In the genomic region with DNA sequence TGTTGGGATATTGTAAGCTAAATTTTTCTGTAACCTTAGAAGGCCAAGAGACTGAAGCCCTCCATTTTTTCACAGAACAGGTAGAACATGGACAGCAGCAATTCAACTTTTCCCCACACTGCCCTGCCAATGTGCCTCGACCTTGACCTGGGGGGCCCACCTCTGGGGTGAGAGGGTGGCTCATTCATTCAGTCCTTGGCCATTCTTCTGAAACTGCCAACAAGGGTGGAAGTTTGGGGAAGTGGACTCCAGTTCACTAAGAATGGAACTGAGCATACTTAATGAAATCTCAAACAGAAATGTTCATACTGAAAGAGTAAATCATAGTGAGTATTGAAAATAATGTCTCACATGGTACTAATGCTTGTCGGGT, we compare ENCODE assay signal across 1 cellular context.
TF ChIP-seq lines count a peak whose summit lies in the region.

No MANE protein-coding gene starts in this region.

TF ChIP-seq in HepG2, 621 proteins besides CTCF, POLR2A, EP300 and RAD21 (continued from another document and continues in another):
- TF ChIP-seq, protein P1, sequence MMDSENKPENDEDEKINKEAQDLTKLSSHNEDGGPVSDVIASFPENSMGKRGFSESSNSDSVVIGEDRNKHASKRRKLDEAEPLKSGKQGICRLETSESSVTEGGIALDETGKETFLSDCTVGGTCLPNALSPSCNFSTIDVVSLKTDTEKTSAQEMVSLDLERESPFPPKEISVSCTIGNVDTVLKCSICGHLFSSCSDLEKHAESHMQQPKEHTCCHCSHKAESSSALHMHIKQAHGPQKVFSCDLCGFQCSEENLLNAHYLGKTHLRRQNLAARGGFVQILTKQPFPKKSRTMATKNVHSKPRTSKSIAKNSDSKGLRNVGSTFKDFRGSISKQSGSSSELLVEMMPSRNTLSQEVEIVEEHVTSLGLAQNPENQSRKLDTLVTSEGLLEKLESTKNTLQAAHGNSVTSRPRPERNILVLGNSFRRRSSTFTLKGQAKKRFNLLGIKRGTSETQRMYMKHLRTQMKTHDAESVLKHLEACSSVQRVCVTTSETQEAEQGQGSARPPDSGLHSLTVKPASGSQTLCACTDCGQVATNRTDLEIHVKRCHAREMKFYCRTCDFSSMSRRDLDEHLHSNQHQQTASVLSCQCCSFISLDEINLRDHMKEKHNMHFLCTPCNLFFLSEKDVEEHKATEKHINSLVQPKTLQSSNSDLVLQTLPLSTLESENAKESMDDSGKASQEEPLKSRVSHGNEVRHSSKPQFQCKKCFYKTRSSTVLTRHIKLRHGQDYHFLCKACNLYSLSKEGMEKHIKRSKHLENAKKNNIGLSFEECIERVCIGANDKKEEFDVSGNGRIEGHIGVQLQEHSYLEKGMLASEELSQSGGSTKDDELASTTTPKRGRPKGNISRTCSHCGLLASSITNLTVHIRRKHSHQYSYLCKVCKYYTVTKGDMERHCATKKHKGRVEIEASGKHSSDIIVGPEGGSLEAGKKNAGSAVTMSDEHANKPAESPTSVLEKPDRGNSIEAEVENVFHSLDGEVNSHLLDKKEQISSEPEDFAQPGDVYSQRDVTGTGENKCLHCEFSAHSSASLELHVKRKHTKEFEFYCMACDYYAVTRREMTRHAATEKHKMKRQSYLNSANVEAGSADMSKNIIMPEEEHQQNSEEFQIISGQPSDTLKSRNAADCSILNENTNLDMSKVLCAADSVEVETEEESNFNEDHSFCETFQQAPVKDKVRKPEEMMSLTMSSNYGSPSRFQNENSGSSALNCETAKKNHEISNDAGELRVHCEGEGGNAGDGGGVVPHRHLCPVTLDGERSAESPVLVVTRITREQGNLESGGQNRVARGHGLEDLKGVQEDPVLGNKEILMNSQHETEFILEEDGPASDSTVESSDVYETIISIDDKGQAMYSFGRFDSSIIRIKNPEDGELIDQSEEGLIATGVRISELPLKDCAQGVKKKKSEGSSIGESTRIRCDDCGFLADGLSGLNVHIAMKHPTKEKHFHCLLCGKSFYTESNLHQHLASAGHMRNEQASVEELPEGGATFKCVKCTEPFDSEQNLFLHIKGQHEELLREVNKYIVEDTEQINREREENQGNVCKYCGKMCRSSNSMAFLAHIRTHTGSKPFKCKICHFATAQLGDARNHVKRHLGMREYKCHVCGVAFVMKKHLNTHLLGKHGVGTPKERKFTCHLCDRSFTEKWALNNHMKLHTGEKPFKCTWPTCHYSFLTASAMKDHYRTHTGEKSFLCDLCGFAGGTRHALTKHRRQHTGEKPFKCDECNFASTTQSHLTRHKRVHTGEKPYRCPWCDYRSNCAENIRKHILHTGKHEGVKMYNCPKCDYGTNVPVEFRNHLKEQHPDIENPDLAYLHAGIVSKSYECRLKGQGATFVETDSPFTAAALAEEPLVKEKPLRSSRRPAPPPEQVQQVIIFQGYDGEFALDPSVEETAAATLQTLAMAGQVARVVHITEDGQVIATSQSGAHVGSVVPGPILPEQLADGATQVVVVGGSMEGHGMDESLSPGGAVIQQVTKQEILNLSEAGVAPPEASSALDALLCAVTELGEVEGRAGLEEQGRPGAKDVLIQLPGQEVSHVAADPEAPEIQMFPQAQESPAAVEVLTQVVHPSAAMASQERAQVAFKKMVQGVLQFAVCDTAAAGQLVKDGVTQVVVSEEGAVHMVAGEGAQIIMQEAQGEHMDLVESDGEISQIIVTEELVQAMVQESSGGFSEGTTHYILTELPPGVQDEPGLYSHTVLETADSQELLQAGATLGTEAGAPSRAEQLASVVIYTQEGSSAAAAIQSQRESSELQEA (CRISPR knock-in tag; IDR thresholded peaks at IDR 0.05; ENCODE audit: not compliant biosample characterization): no peak
- no peak for TF ChIP-seq HNRNPK (IDR thresholded peaks at IDR 0.05; ENCODE audit: low read depth, low read length, poor library complexity, severe bottlenecking)
- TF ChIP-seq ZNF780A (CRISPR knock-in tag; IDR thresholded peaks at IDR 0.05): no peak
- peak; percentile 36; the same call in 1 of the 2 replicates for TF ChIP-seq CBFB (CRISPR knock-in tag; IDR thresholded peaks at IDR 0.05)
- TF ChIP-seq, protein P2, sequence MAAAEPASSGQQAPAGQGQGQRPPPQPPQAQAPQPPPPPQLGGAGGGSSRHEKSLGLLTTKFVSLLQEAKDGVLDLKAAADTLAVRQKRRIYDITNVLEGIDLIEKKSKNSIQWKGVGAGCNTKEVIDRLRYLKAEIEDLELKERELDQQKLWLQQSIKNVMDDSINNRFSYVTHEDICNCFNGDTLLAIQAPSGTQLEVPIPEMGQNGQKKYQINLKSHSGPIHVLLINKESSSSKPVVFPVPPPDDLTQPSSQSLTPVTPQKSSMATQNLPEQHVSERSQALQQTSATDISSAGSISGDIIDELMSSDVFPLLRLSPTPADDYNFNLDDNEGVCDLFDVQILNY (CRISPR knock-in tag; conservative IDR thresholded peaks at IDR 0.05): no peak
- peak; percentile 47 for TF ChIP-seq ZNF781 (CRISPR knock-in tag; IDR thresholded peaks at IDR 0.05; ENCODE audit: borderline replicate concordance, not compliant biosample characterization)
- 0 out of 2 replicates have a peak, but pooled peaks have one; percentile 36 for TF ChIP-seq ZMYM3 (CRISPR knock-in tag; IDR thresholded peaks at IDR 0.05)
- no peak for TF ChIP-seq ZFYVE20 (CRISPR knock-in tag; IDR thresholded peaks at IDR 0.05; ENCODE audit: borderline replicate concordance, low read depth)
- TF ChIP-seq ZNF296 (CRISPR knock-in tag; conservative IDR thresholded peaks at IDR 0.05): no peak
- no peak for TF ChIP-seq ZNF589 (CRISPR knock-in tag; conservative IDR thresholded peaks at IDR 0.05)
- peak; percentile 81 for TF ChIP-seq SAP130 (CRISPR knock-in tag; IDR thresholded peaks at IDR 0.05; ENCODE audit: low read depth)
- TF ChIP-seq TARDBP (CRISPR knock-in tag; IDR thresholded peaks at IDR 0.05): peak; percentile 61; the same call in 1 of the 2 replicates
- peak; percentile 39; the same call in 1 of the 3 replicates for TF ChIP-seq MXI1 (IDR thresholded peaks at IDR 0.05; ENCODE audit: borderline replicate concordance, low read depth, low read length)
- 0 out of 2 replicates have a peak, but pooled peaks have one; percentile 11 for TF ChIP-seq MIXL1 (CRISPR knock-in tag; IDR thresholded peaks at IDR 0.05)
- TF ChIP-seq ZNF230 (CRISPR knock-in tag; IDR thresholded peaks at IDR 0.05): no peak
- no peak for TF ChIP-seq PAWR (CRISPR knock-in tag; IDR thresholded peaks at IDR 0.05; ENCODE audit: borderline replicate concordance)
- TF ChIP-seq, protein P3, sequence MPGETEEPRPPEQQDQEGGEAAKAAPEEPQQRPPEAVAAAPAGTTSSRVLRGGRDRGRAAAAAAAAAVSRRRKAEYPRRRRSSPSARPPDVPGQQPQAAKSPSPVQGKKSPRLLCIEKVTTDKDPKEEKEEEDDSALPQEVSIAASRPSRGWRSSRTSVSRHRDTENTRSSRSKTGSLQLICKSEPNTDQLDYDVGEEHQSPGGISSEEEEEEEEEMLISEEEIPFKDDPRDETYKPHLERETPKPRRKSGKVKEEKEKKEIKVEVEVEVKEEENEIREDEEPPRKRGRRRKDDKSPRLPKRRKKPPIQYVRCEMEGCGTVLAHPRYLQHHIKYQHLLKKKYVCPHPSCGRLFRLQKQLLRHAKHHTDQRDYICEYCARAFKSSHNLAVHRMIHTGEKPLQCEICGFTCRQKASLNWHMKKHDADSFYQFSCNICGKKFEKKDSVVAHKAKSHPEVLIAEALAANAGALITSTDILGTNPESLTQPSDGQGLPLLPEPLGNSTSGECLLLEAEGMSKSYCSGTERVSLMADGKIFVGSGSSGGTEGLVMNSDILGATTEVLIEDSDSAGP (CRISPR knock-in tag; IDR thresholded peaks at IDR 0.05; ENCODE audit: borderline replicate concordance): no peak
- TF ChIP-seq NR2F6 (IDR thresholded peaks at IDR 0.05): peak; percentile 97
- peak; percentile 98 for TF ChIP-seq NR2F6 (CRISPR knock-in tag; IDR thresholded peaks at IDR 0.05)
- TF ChIP-seq RBM22 (optimal IDR thresholded peaks at IDR 0.05; ENCODE audit: low read length): peak; percentile 75
- no peak for TF ChIP-seq ATF7 (IDR thresholded peaks at IDR 0.05)
- TF ChIP-seq ATF7 (CRISPR knock-in tag; IDR thresholded peaks at IDR 0.05): no peak
- no peak for TF ChIP-seq ZNF678 (CRISPR knock-in tag; IDR thresholded peaks at IDR 0.05)
- no peak for TF ChIP-seq ZNF34 (CRISPR knock-in tag; IDR thresholded peaks at IDR 0.05; ENCODE audit: borderline replicate concordance)
- TF ChIP-seq, protein P4, sequence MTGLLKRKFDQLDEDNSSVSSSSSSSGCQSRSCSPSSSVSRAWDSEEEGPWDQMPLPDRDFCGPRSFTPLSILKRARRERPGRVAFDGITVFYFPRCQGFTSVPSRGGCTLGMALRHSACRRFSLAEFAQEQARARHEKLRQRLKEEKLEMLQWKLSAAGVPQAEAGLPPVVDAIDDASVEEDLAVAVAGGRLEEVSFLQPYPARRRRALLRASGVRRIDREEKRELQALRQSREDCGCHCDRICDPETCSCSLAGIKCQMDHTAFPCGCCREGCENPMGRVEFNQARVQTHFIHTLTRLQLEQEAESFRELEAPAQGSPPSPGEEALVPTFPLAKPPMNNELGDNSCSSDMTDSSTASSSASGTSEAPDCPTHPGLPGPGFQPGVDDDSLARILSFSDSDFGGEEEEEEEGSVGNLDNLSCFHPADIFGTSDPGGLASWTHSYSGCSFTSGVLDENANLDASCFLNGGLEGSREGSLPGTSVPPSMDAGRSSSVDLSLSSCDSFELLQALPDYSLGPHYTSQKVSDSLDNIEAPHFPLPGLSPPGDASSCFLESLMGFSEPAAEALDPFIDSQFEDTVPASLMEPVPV (CRISPR knock-in tag; IDR thresholded peaks at IDR 0.05): no peak
- TF ChIP-seq, protein P5, sequence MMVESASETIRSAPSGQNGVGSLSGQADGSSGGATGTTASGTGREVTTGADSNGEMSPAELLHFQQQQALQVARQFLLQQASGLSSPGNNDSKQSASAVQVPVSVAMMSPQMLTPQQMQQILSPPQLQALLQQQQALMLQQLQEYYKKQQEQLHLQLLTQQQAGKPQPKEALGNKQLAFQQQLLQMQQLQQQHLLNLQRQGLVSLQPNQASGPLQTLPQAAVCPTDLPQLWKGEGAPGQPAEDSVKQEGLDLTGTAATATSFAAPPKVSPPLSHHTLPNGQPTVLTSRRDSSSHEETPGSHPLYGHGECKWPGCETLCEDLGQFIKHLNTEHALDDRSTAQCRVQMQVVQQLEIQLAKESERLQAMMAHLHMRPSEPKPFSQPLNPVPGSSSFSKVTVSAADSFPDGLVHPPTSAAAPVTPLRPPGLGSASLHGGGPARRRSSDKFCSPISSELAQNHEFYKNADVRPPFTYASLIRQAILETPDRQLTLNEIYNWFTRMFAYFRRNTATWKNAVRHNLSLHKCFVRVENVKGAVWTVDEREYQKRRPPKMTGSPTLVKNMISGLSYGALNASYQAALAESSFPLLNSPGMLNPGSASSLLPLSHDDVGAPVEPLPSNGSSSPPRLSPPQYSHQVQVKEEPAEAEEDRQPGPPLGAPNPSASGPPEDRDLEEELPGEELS (CRISPR knock-in tag; IDR thresholded peaks at IDR 0.05): no peak
- TF ChIP-seq NR2F2 (IDR thresholded peaks at IDR 0.05; ENCODE audit: borderline replicate concordance, low read depth): peak; percentile 85
- no peak for TF ChIP-seq ZNF260 (CRISPR knock-in tag; IDR thresholded peaks at IDR 0.05; ENCODE audit: borderline replicate concordance, low read depth)
- no peak for TF ChIP-seq NR1H2 (CRISPR knock-in tag; IDR thresholded peaks at IDR 0.05; ENCODE audit: borderline replicate concordance, low read depth)
- no peak for TF ChIP-seq ZNF33B (CRISPR knock-in tag; IDR thresholded peaks at IDR 0.05)
- no peak for TF ChIP-seq SIX4 (CRISPR knock-in tag; IDR thresholded peaks at IDR 0.05)
- TF ChIP-seq ZNF263 (CRISPR knock-in tag; IDR thresholded peaks at IDR 0.05): no peak
- TF ChIP-seq ZNF333 (CRISPR knock-in tag; IDR thresholded peaks at IDR 0.05; ENCODE audit: borderline replicate concordance): no peak
- TF ChIP-seq, protein P6, sequence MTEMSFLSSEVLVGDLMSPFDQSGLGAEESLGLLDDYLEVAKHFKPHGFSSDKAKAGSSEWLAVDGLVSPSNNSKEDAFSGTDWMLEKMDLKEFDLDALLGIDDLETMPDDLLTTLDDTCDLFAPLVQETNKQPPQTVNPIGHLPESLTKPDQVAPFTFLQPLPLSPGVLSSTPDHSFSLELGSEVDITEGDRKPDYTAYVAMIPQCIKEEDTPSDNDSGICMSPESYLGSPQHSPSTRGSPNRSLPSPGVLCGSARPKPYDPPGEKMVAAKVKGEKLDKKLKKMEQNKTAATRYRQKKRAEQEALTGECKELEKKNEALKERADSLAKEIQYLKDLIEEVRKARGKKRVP (CRISPR knock-in tag; IDR thresholded peaks at IDR 0.05): no peak
- TF ChIP-seq SMAD1 (CRISPR knock-in tag; IDR thresholded peaks at IDR 0.05; ENCODE audit: borderline replicate concordance, low read depth): no peak
- peak; percentile 95 for TF ChIP-seq RARA (CRISPR knock-in tag; IDR thresholded peaks at IDR 0.05)
- no peak for TF ChIP-seq ZNF20 (CRISPR knock-in tag; IDR thresholded peaks at IDR 0.05)
- TF ChIP-seq, protein P7, sequence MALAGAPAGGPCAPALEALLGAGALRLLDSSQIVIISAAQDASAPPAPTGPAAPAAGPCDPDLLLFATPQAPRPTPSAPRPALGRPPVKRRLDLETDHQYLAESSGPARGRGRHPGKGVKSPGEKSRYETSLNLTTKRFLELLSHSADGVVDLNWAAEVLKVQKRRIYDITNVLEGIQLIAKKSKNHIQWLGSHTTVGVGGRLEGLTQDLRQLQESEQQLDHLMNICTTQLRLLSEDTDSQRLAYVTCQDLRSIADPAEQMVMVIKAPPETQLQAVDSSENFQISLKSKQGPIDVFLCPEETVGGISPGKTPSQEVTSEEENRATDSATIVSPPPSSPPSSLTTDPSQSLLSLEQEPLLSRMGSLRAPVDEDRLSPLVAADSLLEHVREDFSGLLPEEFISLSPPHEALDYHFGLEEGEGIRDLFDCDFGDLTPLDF (CRISPR knock-in tag; IDR thresholded peaks at IDR 0.05): no peak
- TF ChIP-seq NPAS2 (CRISPR knock-in tag; IDR thresholded peaks at IDR 0.05; ENCODE audit: borderline replicate concordance): no peak
- TF ChIP-seq, protein P8, sequence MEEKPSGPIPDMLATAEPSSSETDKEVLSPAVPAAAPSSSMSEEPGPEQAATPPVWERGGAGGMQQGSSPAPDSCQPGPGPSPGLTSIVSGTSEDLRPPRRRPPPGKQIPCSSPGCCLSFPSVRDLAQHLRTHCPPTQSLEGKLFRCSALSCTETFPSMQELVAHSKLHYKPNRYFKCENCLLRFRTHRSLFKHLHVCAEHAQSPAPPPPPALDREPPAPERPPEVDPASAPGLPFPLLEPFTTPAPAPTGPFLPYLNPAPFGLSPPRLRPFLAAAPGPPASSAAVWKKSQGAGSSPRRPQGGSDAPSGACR (CRISPR knock-in tag; IDR thresholded peaks at IDR 0.05): no peak
- no peak for TF ChIP-seq EZH2 (conservative IDR thresholded peaks at IDR 0.05; ENCODE audit: low read depth, low read length)
- TF ChIP-seq ZNF572 (CRISPR knock-in tag; IDR thresholded peaks at IDR 0.05): no peak
- no peak for TF ChIP-seq MZF1 (CRISPR knock-in tag; IDR thresholded peaks at IDR 0.05; ENCODE audit: borderline replicate concordance)
- no peak for TF ChIP-seq ZFY (CRISPR knock-in tag; IDR thresholded peaks at IDR 0.05)
- peak; percentile 72 for TF ChIP-seq KDM6A (CRISPR knock-in tag; IDR thresholded peaks at IDR 0.05; ENCODE audit: low read depth)
- peak; percentile 86 for TF ChIP-seq PPARG (CRISPR knock-in tag; conservative IDR thresholded peaks at IDR 0.05)
